ENCODE assay signal across 13 cellular contexts in genomic region chr13:110410000-110410399, GRCh38.
A peak's percentile ranks its signal among the peaks of the same experiment; 100 is the strongest.
DNase-seq lines count a peak whose midpoint lies in the region; ATAC-seq, FAIRE-seq and TF ChIP-seq lines count a peak whose summit lies in the region.
"Had no signal": no experiment of that assay in that cellular context is flagged by ENCODE, and none has a peak within 500 bp of the region (broad histone marks: within the 10 kb centered on the region; RNA-seq: fewer than 3 reads in every experiment).

No MANE protein-coding gene starts in this region.

- peaks cover 6% of the 10 kb centered on the region; the same call in 1 of the 2 replicates for H3K4me1 ChIP-seq in GM23338 (ENCODE audit: insufficient read depth)
- peaks cover 27 to 35% of the 10 kb centered on the region in 2 donors for H3K4me1 ChIP-seq in lung (ENCODE audit: control insufficient read depth in 2 of 2, insufficient read depth in 2 of 2, low read length in 2 of 2)
- peaks cover 80% of the 10 kb centered on the region for H3K4me1 ChIP-seq in skeletal muscle satellite cell (ENCODE audit: control insufficient read depth, insufficient read depth, low read length)

- WGBS in lung, 2 donors: 73 to 80% methylated on average over 10 of the region's 10 CpGs

- H3K27me3 ChIP-seq in GM23338 (ENCODE audit: insufficient read depth) (no peaks in the 10 kb centered on the region), bronchial epithelial cell (ENCODE audit: control insufficient read depth, insufficient read depth, low read length) (no peaks in the 10 kb centered on the region), lung (ENCODE audit: control insufficient read depth, insufficient read depth) (no peaks in the 10 kb centered on the region), skeletal muscle satellite cell (ENCODE audit: control insufficient read depth, insufficient read depth, low read length) (no peaks in the 10 kb centered on the region)

- H3K4me1 Mint-ChIP-seq in GM23338: peaks cover 34% of the 10 kb centered on the region
- peaks cover 17% of the 10 kb centered on the region in 2 donors for H3K4me1 Mint-ChIP-seq in stimulated activated naive B cell treated with anti-CD40 and anti-IgM and Interleukin-4, amounts not matched to agents 10 μg/mL and 1 μg/mL and 100 μg/mL, for 72 hours
- H3K4me1 Mint-ChIP-seq: immature natural killer cell had no signal

- no peak overlapping the region for H3K4me2 ChIP-seq in GM23338
- peak overlapping the region; percentile 55 for H3K4me2 ChIP-seq in skeletal muscle satellite cell (ENCODE audit: low read length)

- no peak overlapping the region for H2AFZ ChIP-seq in GM23338

- no peak for TF ChIP-seq CTCF in GM23338 (conservative IDR thresholded peaks at IDR 0.05; ENCODE audit: low read depth in 2 of 2)
- no peak for TF ChIP-seq CTCF in bronchial epithelial cell (IDR thresholded peaks at IDR 0.05; ENCODE audit: insufficient read depth, low read length, severe bottlenecking)
- TF ChIP-seq CTCF in lung (IDR thresholded peaks at IDR 0.05; ENCODE audit: control extremely low read depth, extremely low read depth): no peak

- H4K20me1 ChIP-seq in GM23338 (replicated peaks; ENCODE audit: insufficient read depth): no peaks in the 10 kb centered on the region

- H3K36me3 ChIP-seq in GM23338 (ENCODE audit: insufficient read depth): no peaks in the 10 kb centered on the region; the same call in 1 of the 2 replicates
- H3K36me3 ChIP-seq in bronchial epithelial cell (ENCODE audit: control insufficient read depth, insufficient read depth, low read length): no peaks in the 10 kb centered on the region
- H3K36me3 ChIP-seq in lung (ENCODE audit: control insufficient read depth in 2 of 2, insufficient read depth in 2 of 2, low read length in 2 of 2): no peaks in the 10 kb centered on the region
- H3K36me3 ChIP-seq in skeletal muscle satellite cell (ENCODE audit: insufficient read depth, low read length): peaks cover 9% of the 10 kb centered on the region

- no peaks in the 10 kb centered on the region for H3K9me3 ChIP-seq in lung (ENCODE audit: control insufficient read depth in 2 of 2, insufficient read depth in 1 of 2, low read length in 1 of 2)
- H3K9me3 ChIP-seq in skeletal muscle satellite cell (replicated peaks; ENCODE audit: low read length): no peaks in the 10 kb centered on the region

- H3K36me3 Mint-ChIP-seq in GM23338 (ENCODE audit: low read depth): peaks cover 11% of the 10 kb centered on the region
- H3K36me3 Mint-ChIP-seq in stimulated activated naive B cell treated with anti-CD40 and anti-IgM and Interleukin-4, amounts not matched to agents 10 μg/mL and 1 μg/mL and 100 μg/mL, for 72 hours: no peaks in the 10 kb centered on the region
- H3K36me3 Mint-ChIP-seq: immature natural killer cell had no signal

- H3K9me3 Mint-ChIP-seq in GM23338: no peaks in the 10 kb centered on the region; the same call in 2 of the 3 replicates
- H3K9me3 Mint-ChIP-seq in stimulated activated naive B cell treated with anti-CD40 and anti-IgM and Interleukin-4, amounts not matched to agents 10 μg/mL and 1 μg/mL and 100 μg/mL, for 72 hours: peaks cover 0 to 3% of the 10 kb centered on the region in 2 donors
- H3K9me3 Mint-ChIP-seq: immature natural killer cell had no signal

- peaks cover 13% of the 10 kb centered on the region for H3K27me3 Mint-ChIP-seq in GM23338 (ENCODE audit: insufficient read depth, low read depth, poor library complexity)
- peaks cover 54 to 66% of the 10 kb centered on the region in 2 donors for H3K27me3 Mint-ChIP-seq in stimulated activated naive B cell treated with anti-CD40 and anti-IgM and Interleukin-4, amounts not matched to agents 10 μg/mL and 1 μg/mL and 100 μg/mL, for 72 hours

- H3K27ac Mint-ChIP-seq in GM23338: peak overlapping the region; percentile 41; the same call in 1 of the 2 replicates
- no peak overlapping the region for H3K27ac Mint-ChIP-seq in stimulated activated naive B cell treated with anti-CD40 and anti-IgM and Interleukin-4, amounts not matched to agents 10 μg/mL and 1 μg/mL and 100 μg/mL, for 72 hours
- H3K27ac Mint-ChIP-seq: immature natural killer cell had no signal

- no peaks in the 10 kb centered on the region for H3K9me2 ChIP-seq in GM23338 (ENCODE audit: insufficient read depth)

- H3K4me3 Mint-ChIP-seq in GM23338: no peak overlapping the region
- H3K4me3 Mint-ChIP-seq in stimulated activated naive B cell treated with anti-CD40 and anti-IgM and Interleukin-4, amounts not matched to agents 10 μg/mL and 1 μg/mL and 100 μg/mL, for 72 hours: no peak overlapping the region
- H3K4me3 Mint-ChIP-seq: immature natural killer cell had no signal

- ATAC-seq in GM23338: no peak
- no peak for ATAC-seq in lung (ENCODE audit: insufficient read depth, low FRiP score)
- ATAC-seq in left colon: no peak
- ATAC-seq in HG02938 (IDR thresholded peaks at IDR 0.05; ENCODE audit: unreplicated experiment): no peak
- ATAC-seq in stimulated activated naive B cell treated with anti-CD40 and anti-IgM and Interleukin-4, amounts not matched to agents 10 μg/mL and 1 μg/mL and 100 μg/mL, for 72 hours (replicated peaks): no peak

- DNase-seq in GM23338 (ENCODE audit: low spot score) (no peak), bronchial epithelial cell (ENCODE audit: low read depth) (no peak), lung (ENCODE audit: low spot score) (no peak), left colon (no peak), NCI-H446 (lab: John Stamatoyannopoulos, UW) (no peak)
- no peak for DNase-seq in stimulated activated naive B cell treated with anti-CD40 and anti-IgM and Interleukin-4, amounts not matched to agents 10 μg/mL and 1 μg/mL and 100 μg/mL, for 72 hours
- DNase-seq: activated effector memory CD4-positive, alpha-beta T cell treated with anti-CD3 and anti-CD28 coated beads, Interleukin-2, amount 50 U/mL, for 16 hours; immature natural killer cell; NCI-H1092; stimulated activated CD4-positive, alpha-beta T cell treated with anti-CD3 and anti-CD28 coated beads, Interleukin-4, amount 100 ng/mL, for 4 hours had no signal

- intact Hi-C loops in left colon (cut with DNase I, micrococcal nuclease): loop anchor here (10.0 kb wide), 2 partner anchors 165 to 185 kb away; no protein-coding TSS in a partner anchor

- H3K79me2 ChIP-seq in GM23338 (replicated peaks; ENCODE audit: insufficient read depth): no peaks in the 10 kb centered on the region

- peak overlapping the region; percentile 74 for H3K9ac ChIP-seq in skeletal muscle satellite cell (ENCODE audit: low read depth, low read length)

- H3K4me3 ChIP-seq in GM23338 (no peak overlapping the region), bronchial epithelial cell (ENCODE audit: low read depth, low read length) (no peak overlapping the region), lung (no peak overlapping the region), skeletal muscle satellite cell (ENCODE audit: low read length) (peak overlapping the region; percentile 6)

- no peak overlapping the region for H3K27ac ChIP-seq in GM23338 (ENCODE audit: low read depth)
- H3K27ac ChIP-seq in lung (ENCODE audit: low read depth in 1 of 2, low read length in 1 of 2): peak overlapping the region; percentile 48 to 50

- FAIRE-seq in bronchial epithelial cell (lab: Jason Lieb, UNC): peak; percentile 58
- FAIRE-seq: D721Med had no signal

- H3F3A ChIP-seq in GM23338 (replicated peaks; ENCODE audit: low read depth): no peaks in the 10 kb centered on the region

TF ChIP-seq in GM23338, 12 proteins besides CTCF, POLR2A, EP300 and RAD21 (continues in another document):
- no peak for TF ChIP-seq NANOG (IDR thresholded peaks at IDR 0.05; ENCODE audit: borderline replicate concordance)
